ENCODE assay signal across 1 cellular context in genomic region chr2:223930002-223930976, GRCh38.
TF ChIP-seq lines count a peak whose summit lies in the region.

No MANE protein-coding gene starts in this region.

TF ChIP-seq in HepG2, 621 proteins besides CTCF, POLR2A, EP300 and RAD21 (continued from another document and continues in another):
- no peak for TF ChIP-seq ZFP36 (IDR thresholded peaks at IDR 0.05; ENCODE audit: borderline replicate concordance, low read depth, low read length, partially characterized antibody)
- peak; percentile 80 for TF ChIP-seq ARID5B (CRISPR knock-in tag; IDR thresholded peaks at IDR 0.05)
- peak; percentile 84 for TF ChIP-seq RFXAP (CRISPR knock-in tag; IDR thresholded peaks at IDR 0.05; ENCODE audit: borderline replicate concordance)
- TF ChIP-seq ZBTB7A (CRISPR knock-in tag; IDR thresholded peaks at IDR 0.05) = 0 out of 2 replicates have a peak, but pooled peaks have one; percentile 45
- TF ChIP-seq ATRX (CRISPR knock-in tag; IDR thresholded peaks at IDR 0.05; ENCODE audit: borderline replicate concordance) = no peak
- TF ChIP-seq LCORL (IDR thresholded peaks at IDR 0.05) = no peak
- peak; percentile 79 for TF ChIP-seq LCORL (CRISPR knock-in tag; IDR thresholded peaks at IDR 0.05)
- TF ChIP-seq PHF8 (CRISPR knock-in tag; IDR thresholded peaks at IDR 0.05) = peak; percentile 72
- TF ChIP-seq PLRG1 (conservative IDR thresholded peaks at IDR 0.05) = no peak
- peak; percentile 77 for TF ChIP-seq POLR2AphosphoS5 (IDR thresholded peaks at IDR 0.05; ENCODE audit: low read depth, low read length)
- no peak for TF ChIP-seq KIAA2018 (CRISPR knock-in tag; IDR thresholded peaks at IDR 0.05; ENCODE audit: borderline replicate concordance)
- peak; percentile 86 for TF ChIP-seq ZFY (CRISPR knock-in tag; IDR thresholded peaks at IDR 0.05)
- TF ChIP-seq ZKSCAN8 (CRISPR knock-in tag; IDR thresholded peaks at IDR 0.05; ENCODE audit: borderline replicate concordance) = peak; percentile 48; the same call in 1 of the 2 replicates
- peak; percentile 84 for TF ChIP-seq ARID4A (CRISPR knock-in tag; IDR thresholded peaks at IDR 0.05; ENCODE audit: borderline replicate concordance)
- TF ChIP-seq RAD51 (IDR thresholded peaks at IDR 0.05; ENCODE audit: borderline replicate concordance) = peak; percentile 67
- TF ChIP-seq ZEB1 (IDR thresholded peaks at IDR 0.05; ENCODE audit: insufficient replicate concordance, low read depth) = no peak
- no peak for TF ChIP-seq ZNF7 (CRISPR knock-in tag; IDR thresholded peaks at IDR 0.05)
- TF ChIP-seq HIC2 (CRISPR knock-in tag; IDR thresholded peaks at IDR 0.05; ENCODE audit: low read depth) = peak; percentile 75
- TF ChIP-seq ZNF180 (CRISPR knock-in tag; IDR thresholded peaks at IDR 0.05; ENCODE audit: borderline replicate concordance, low read depth) = no peak
- TF ChIP-seq PLSCR1 (CRISPR knock-in tag; IDR thresholded peaks at IDR 0.05; ENCODE audit: borderline replicate concordance) = no peak
- peak; percentile 54 for TF ChIP-seq NFYC (CRISPR knock-in tag; IDR thresholded peaks at IDR 0.05)
- 0 out of 2 replicates have a peak, but pooled peaks have one; percentile 13 for TF ChIP-seq RELA (CRISPR knock-in tag; IDR thresholded peaks at IDR 0.05)
- no peak for TF ChIP-seq EEA1 (CRISPR knock-in tag; IDR thresholded peaks at IDR 0.05; ENCODE audit: borderline replicate concordance)
- TF ChIP-seq TCF7L2 (IDR thresholded peaks at IDR 0.05; ENCODE audit: low read depth, low read length) = no peak
- TF ChIP-seq EED (CRISPR knock-in tag; IDR thresholded peaks at IDR 0.05) = no peak
- TF ChIP-seq ZHX1 (CRISPR knock-in tag; IDR thresholded peaks at IDR 0.05; ENCODE audit: low read depth) = peak; percentile 97
- TF ChIP-seq RCOR2 (CRISPR knock-in tag; IDR thresholded peaks at IDR 0.05) = peak; percentile 38
- TF ChIP-seq CENPBD1 (CRISPR knock-in tag; IDR thresholded peaks at IDR 0.05; ENCODE audit: borderline replicate concordance, low read depth) = no peak
- no peak for TF ChIP-seq TCF12 (IDR thresholded peaks at IDR 0.05)
- TF ChIP-seq TCF12 (CRISPR knock-in tag; IDR thresholded peaks at IDR 0.05) = peak; percentile 56; the same call in 1 of the 2 replicates
- TF ChIP-seq FOXM1 (CRISPR knock-in tag; IDR thresholded peaks at IDR 0.05) = no peak
- TF ChIP-seq MXI1 (IDR thresholded peaks at IDR 0.05; ENCODE audit: borderline replicate concordance, low read depth, low read length) = peak; percentile 60; the same call in 1 of the 3 replicates
- 0 out of 2 replicates have a peak, but pooled peaks have one; percentile 61 for TF ChIP-seq ZSCAN9 (CRISPR knock-in tag; IDR thresholded peaks at IDR 0.05; ENCODE audit: borderline replicate concordance)
- peak; percentile 88 for TF ChIP-seq HNF1B (CRISPR knock-in tag; IDR thresholded peaks at IDR 0.05)
